Comparison of ENCODE assay signal across 26 cellular contexts in the genomic region with DNA sequence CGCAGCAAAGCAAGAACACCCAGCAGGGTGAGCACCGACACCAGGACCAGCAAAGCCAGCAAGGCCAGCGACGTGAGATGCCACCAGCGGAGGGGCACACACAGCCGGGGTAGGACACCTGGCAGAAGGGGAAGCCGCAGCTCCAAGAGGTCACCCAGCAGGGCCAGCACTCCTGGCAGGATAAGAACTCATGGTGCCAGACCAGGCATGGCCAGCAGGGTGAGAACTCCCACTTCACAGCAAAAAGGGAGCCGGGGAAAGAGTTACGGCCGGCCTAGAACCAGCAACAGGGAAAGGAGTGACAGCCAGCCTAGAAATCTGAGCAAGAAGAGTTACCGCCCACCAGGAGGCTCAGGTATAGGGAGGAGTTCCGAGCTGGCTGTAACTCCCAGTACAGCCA. TPM values are rescaled to one million over a fixed set of nuclear protein-coding genes. Genes with fewer than 3 reads are reported as not detected.
"Had no signal": no experiment of that assay in that cellular context is flagged by ENCODE, and none has a peak within 500 bp of the region (broad histone marks: within the 10 kb centered on the region; RNA-seq: fewer than 3 reads in every experiment).

No MANE protein-coding gene starts in this region.

- H3K27ac Mint-ChIP-seq: activated CD4-positive, alpha-beta memory T cell treated with anti-CD3 and anti-CD28 coated beads, Interleukin-2, amount 10 ng/mL, durations not matched to agents 7 days and 5 days; activated naive CD8-positive, alpha-beta T cell treated with anti-CD3 and anti-CD28 coated beads, Interleukin-2, amount 10 ng/mL, durations not matched to agents 7 days and 5 days; activated T-helper 2 cell treated with anti-CD3 and anti-CD28 coated beads, Interferon-gamma antibody, Interleukin-2, Interleukin-4, amounts not matched to agents 10 μg/mL and 5 μg/mL and 100 μg/mL, durations not matched to agents 14 hours and 24 hours and 36 hours; mesothelial cell of epicardium; stimulated activated naive CD8-positive, alpha-beta T cell treated with anti-CD3 and anti-CD28 coated beads, Interleukin-15, Interleukin-2, amounts not matched to agents 100 ng/mL and 50 ng/mL, for 24 hours had no signal

- H3K9me3 Mint-ChIP-seq: activated CD4-positive, alpha-beta memory T cell treated with anti-CD3 and anti-CD28 coated beads, Interleukin-2, amount 10 ng/mL, durations not matched to agents 7 days and 5 days; activated CD4-positive, alpha-beta T cell treated with anti-CD3 and anti-CD28 coated beads, Interleukin-2, amount 10 ng/mL, durations not matched to agents 24 days and 14 days; activated naive CD8-positive, alpha-beta T cell treated with anti-CD3 and anti-CD28 coated beads, Interleukin-2, amount 10 ng/mL, durations not matched to agents 7 days and 5 days; activated T-helper 2 cell treated with anti-CD3 and anti-CD28 coated beads, Interferon-gamma antibody, Interleukin-2, Interleukin-4, amounts not matched to agents 10 μg/mL and 5 μg/mL and 100 μg/mL, durations not matched to agents 14 hours and 24 hours and 36 hours; immature natural killer cell; mesothelial cell of epicardium; nephron; stimulated activated naive CD8-positive, alpha-beta T cell treated with anti-CD3 and anti-CD28 coated beads, Interleukin-15, Interleukin-2, amounts not matched to agents 100 ng/mL and 50 ng/mL, for 24 hours had no signal

- H3K4me1 Mint-ChIP-seq: activated CD4-positive, alpha-beta memory T cell treated with anti-CD3 and anti-CD28 coated beads, Interleukin-2, amount 10 ng/mL, durations not matched to agents 7 days and 5 days had no signal

- H3K4me3 Mint-ChIP-seq: activated CD4-positive, alpha-beta memory T cell treated with anti-CD3 and anti-CD28 coated beads, Interleukin-2, amount 10 ng/mL, durations not matched to agents 7 days and 5 days; activated CD4-positive, alpha-beta T cell treated with anti-CD3 and anti-CD28 coated beads, Interleukin-2, amount 10 ng/mL, durations not matched to agents 24 days and 14 days; activated naive CD8-positive, alpha-beta T cell treated with anti-CD3 and anti-CD28 coated beads, Interleukin-2, amount 10 ng/mL, durations not matched to agents 7 days and 5 days; immature natural killer cell; mesothelial cell of epicardium; nephron; stimulated activated naive CD8-positive, alpha-beta T cell treated with anti-CD3 and anti-CD28 coated beads, Interleukin-15, Interleukin-2, amounts not matched to agents 100 ng/mL and 50 ng/mL, for 24 hours had no signal

- DNase-seq: activated CD4-positive, alpha-beta memory T cell treated with anti-CD3 and anti-CD28 coated beads, Interleukin-2, amount 10 ng/mL, durations not matched to agents 7 days and 5 days; activated CD4-positive, alpha-beta T cell treated with anti-CD3 and anti-CD28 coated beads, Interleukin-2, amount 10 ng/mL, durations not matched to agents 24 days and 14 days; activated naive CD4-positive, alpha-beta T cell; activated naive CD8-positive, alpha-beta T cell treated with anti-CD3 and anti-CD28 coated beads, Interleukin-2, amount 10 ng/mL, durations not matched to agents 7 days and 5 days; amygdala; dermis blood vessel endothelial cell; effector CD8-positive, alpha-beta T cell; glutamatergic neuron; immature natural killer cell; psoas muscle; right cardiac atrium; SK-N-SH; stimulated activated CD4-positive, alpha-beta T cell treated with anti-CD3 and anti-CD28 coated beads, Interleukin-12 subunit alpha, Interleukin-12 subunit beta, amount 100 ng/mL, for 4 hours; stimulated activated CD4-positive, alpha-beta T cell treated with anti-CD3 and anti-CD28 coated beads, Interleukin-4, amount 100 ng/mL, for 4 hours; substantia nigra; thyroid gland; upper lobe of right lung had no signal

- ATAC-seq: activated CD4-positive, CD25-positive, alpha-beta regulatory T cell treated with anti-CD3 and anti-CD28 coated beads, Interleukin-2, amount 50 U/mL, for 24 hours; left lobe of liver; pancreas; psoas muscle; right cardiac atrium; upper lobe of right lung had no signal

- H3K27me3 Mint-ChIP-seq: activated CD4-positive, alpha-beta memory T cell treated with anti-CD3 and anti-CD28 coated beads, Interleukin-2, amount 10 ng/mL, durations not matched to agents 7 days and 5 days; activated CD4-positive, alpha-beta T cell treated with anti-CD3 and anti-CD28 coated beads, Interleukin-2, amount 10 ng/mL, durations not matched to agents 24 days and 14 days; activated naive CD8-positive, alpha-beta T cell treated with anti-CD3 and anti-CD28 coated beads, Interleukin-2, amount 10 ng/mL, durations not matched to agents 7 days and 5 days; stimulated activated naive CD8-positive, alpha-beta T cell treated with anti-CD3 and anti-CD28 coated beads, Interleukin-15, Interleukin-2, amounts not matched to agents 100 ng/mL and 50 ng/mL, for 24 hours had no signal

RNA-seq across cellular contexts. Expression of a gene that starts 0.5 kb away (rescaled TPM):
- total RNA-seq: frontal cortex, skeletal muscle tissue had no signal
